ENCODE assay signal across 19 cellular contexts in genomic region chr1:222938986-222939385, GRCh38.
A peak's percentile ranks its signal among the peaks of the same experiment; 100 is the strongest.
DNase-seq lines count a peak whose midpoint lies in the region; ATAC-seq and FAIRE-seq lines count a peak whose summit lies in the region.
"Had no signal": no experiment of that assay in that cellular context is flagged by ENCODE, and none has a peak within 500 bp of the region (broad histone marks: within the 10 kb centered on the region; RNA-seq: fewer than 3 reads in every experiment).

No MANE protein-coding gene starts in this region.

- DNase-seq in fibroblast of peridontal ligament (ENCODE audit: extremely low read depth) (peak; percentile 46), left lobe of liver (ENCODE audit: low spot score) (no peak), KBM-7 (no peak)
- no peak for DNase-seq in stimulated activated CD4-positive, alpha-beta T cell treated with anti-CD3 and anti-CD28 coated beads, Interleukin-4, amount 100 ng/mL, for 24 hours
- DNase-seq: ACHN; C1 segment of cervical spinal cord; Caco-2; CD4-positive, alpha-beta memory T cell; DMS 273 treated with DMSO at 0.1 percent for 48 hours; DMS79; GF-D8; H9 had no signal

- FAIRE-seq in A204.1 (lab: Jason Lieb, UNC) (peak; percentile 14), TTC549 (lab: Jason Lieb, UNC) (peak; percentile 71)
- FAIRE-seq: A549, GM12891, GM18507 had no signal

- ATAC-seq in left lobe of liver: no peak
- ATAC-seq: A549, GM23338, HCT116 had no signal

- in situ Hi-C loops in KBM-7 (cut with MboI; ENCODE audit: low pct_unique_long_range_greater_than_20kb, low sequenced_read_pairs): no loop called here
